Comparison of ENCODE assay signal across 9 cellular contexts in the genomic region with DNA sequence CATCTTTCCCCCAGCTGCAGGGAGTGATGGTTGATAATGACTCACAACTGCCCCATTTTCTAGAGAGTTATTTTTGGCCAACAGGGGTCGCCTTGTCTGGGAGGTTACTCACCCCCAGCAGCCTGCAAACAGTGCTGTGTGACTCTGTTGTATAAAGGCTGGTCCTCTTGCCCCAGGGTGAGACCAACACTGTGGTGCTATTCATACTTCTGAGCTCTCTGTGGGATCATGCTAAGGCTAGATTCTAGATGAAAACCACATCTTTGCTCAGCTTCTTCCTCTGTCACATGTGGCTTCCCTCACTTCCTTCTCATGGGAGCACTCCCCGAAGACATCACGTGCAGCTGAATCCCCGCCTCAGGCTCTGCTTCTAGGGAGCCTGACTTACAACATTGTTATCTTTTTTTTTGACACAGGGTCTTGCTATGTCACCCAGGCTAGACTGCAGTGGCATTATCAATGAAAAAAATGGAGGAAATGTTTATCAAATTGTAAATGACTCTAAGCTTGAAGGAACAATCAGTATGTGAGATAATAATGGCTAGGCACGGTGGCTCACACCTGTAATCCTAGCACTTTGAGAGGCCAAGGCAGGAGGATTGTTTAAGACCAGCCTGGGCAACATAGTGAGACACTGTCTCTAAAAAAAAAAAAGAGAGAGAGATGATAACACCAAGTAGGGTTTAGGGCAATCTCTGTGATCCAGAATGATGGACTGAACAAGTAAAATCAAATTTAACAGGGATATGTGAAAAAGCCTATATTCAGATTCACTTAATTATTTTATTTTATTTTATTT. TPM values are rescaled to one million over a fixed set of nuclear protein-coding genes. Genes with fewer than 3 reads are reported as not detected.
DNase-seq lines count a peak whose midpoint lies in the region; ATAC-seq and TF ChIP-seq lines count a peak whose summit lies in the region.
"Had no signal": no experiment of that assay in that cellular context is flagged by ENCODE, and none has a peak within 500 bp of the region (broad histone marks: within the 10 kb centered on the region; RNA-seq: fewer than 3 reads in every experiment).

No MANE protein-coding gene starts in this region.

- no peaks in the 10 kb centered on the region for H3K27me3 Mint-ChIP-seq in naive thymus-derived CD8-positive, alpha-beta T cell

- TF ChIP-seq CTCF in GM12865 (IDR thresholded peaks at IDR 0.05; ENCODE audit: insufficient read depth, low read depth, low read length, missing control alignments) (peak; percentile 52), LNCAP (IDR thresholded peaks at IDR 0.05) (peak; percentile 28; the same call in 1 of the 2 replicates), testis (IDR thresholded peaks at IDR 0.05) (no peak)

- DNase-seq in GM12865 (ENCODE audit: low read depth): peak; percentile 67
- DNase-seq in activated CD4-positive, alpha-beta T cell treated with anti-CD3 and anti-CD28 coated beads for 24 hours (ENCODE audit: low read depth in 2 of 2): peak; percentile 45 to 73
- peak; percentile 54 for DNase-seq in effector CD4-positive, alpha-beta T cell
- DNase-seq in naive thymus-derived CD8-positive, alpha-beta T cell: peak; percentile 30 to 82 (median 72)
- peak; percentile 58 for DNase-seq in testis
- DNase-seq in NCI-H2081 (lab: John Stamatoyannopoulos, UW): no peak

- no peak for TF ChIP-seq POLR2A in testis (IDR thresholded peaks at IDR 0.05)

- peak overlapping the region in 9 of 10 donors; percentile 18 to 67 (median 38) for H3K4me3 Mint-ChIP-seq in naive thymus-derived CD8-positive, alpha-beta T cell

- peak; percentile 97 to 98 for ATAC-seq in naive thymus-derived CD8-positive, alpha-beta T cell
- ATAC-seq in GM21529 (IDR thresholded peaks at IDR 0.05; ENCODE audit: unreplicated experiment): no peak

- no peaks in the 10 kb centered on the region for H3K36me3 ChIP-seq in testis (ENCODE audit: low read depth, missing control alignments)
- H3K36me3 ChIP-seq: ascending aorta had no signal

- H3K9me3 Mint-ChIP-seq in naive thymus-derived CD8-positive, alpha-beta T cell: no peaks in the 10 kb centered on the region

- peak overlapping the region; percentile 47 to 95 (median 82) for H3K27ac Mint-ChIP-seq in naive thymus-derived CD8-positive, alpha-beta T cell

- H3K4me1 Mint-ChIP-seq in naive thymus-derived CD8-positive, alpha-beta T cell: peaks cover 14 to 27% (median 22%) of the 10 kb centered on the region in 4 donors

- H3K27ac ChIP-seq in testis: no peak overlapping the region
- H3K27ac ChIP-seq: ascending aorta had no signal

- H3K4me1 ChIP-seq in testis: no peaks in the 10 kb centered on the region
- H3K4me1 ChIP-seq: ascending aorta had no signal

- POLR2A ChIA-PET in naive thymus-derived CD8-positive, alpha-beta T cell (lab: Charles Lee): interaction anchor here (0.6 to 2.2 kb wide), 8 partner anchors 12 to 243 kb away, joined by 3 to 7 read pairs (median 4); no protein-coding TSS in a partner anchor

- no peaks in the 10 kb centered on the region for H3K36me3 Mint-ChIP-seq in naive thymus-derived CD8-positive, alpha-beta T cell

- intact Hi-C loops in testis (cut with DNase I; ENCODE audit: low total_unique reads): no loop called here

- no peaks in the 10 kb centered on the region for H3K27me3 ChIP-seq in testis
- H3K27me3 ChIP-seq: ascending aorta had no signal

- WGBS in testis, 2 donors: 49 to 51% methylated on average over 5 of the region's 5 CpGs

- H3K9me3 ChIP-seq in testis: no peaks in the 10 kb centered on the region
- H3K9me3 ChIP-seq: ascending aorta had no signal

- H3K4me3 ChIP-seq in GM12865 (ENCODE audit: low read depth, low read length) (no peak overlapping the region), testis (no peak overlapping the region)
- H3K4me3 ChIP-seq: ascending aorta had no signal

RNA-seq across cellular contexts. Expression of a gene that starts 55.7 kb away (rescaled TPM):
- 10 to 100 TPM; 19.8 to 24.3 TPM for total RNA-seq in naive thymus-derived CD8-positive, alpha-beta T cell
- 1 to 10 TPM; 5.6 to 8.1 (median 5.9) TPM for polyA plus RNA-seq in naive thymus-derived CD8-positive, alpha-beta T cell
- 10 to 100 TPM; 40.7 to 49.3 TPM for total RNA-seq in testis
- polyA plus RNA-seq in testis (ENCODE audit: insufficient read depth, low read depth, low replicate concordance): 23.6 TPM

RNA-seq across cellular contexts. Expression of a gene that starts 55.9 kb away (rescaled TPM):
- 10 to 100 TPM; 67.2 to 69.6 TPM for total RNA-seq in naive thymus-derived CD8-positive, alpha-beta T cell
- 100 to 1,000 TPM; 186 to 278 (median 253) TPM for polyA plus RNA-seq in naive thymus-derived CD8-positive, alpha-beta T cell
- 10 to 100 TPM; 76.3 to 82.8 TPM for total RNA-seq in testis
- 118 TPM for polyA plus RNA-seq in testis (ENCODE audit: insufficient read depth, low read depth, low replicate concordance)

Comparison
In these comparisons a context has a peak if more than half of its experiments do, and no peak if none do; other contexts are left out.
1. DNase-seq: peak in GM12865 (single experiment), activated CD4-positive, alpha-beta T cell treated with anti-CD3 and anti-CD28 coated beads for 24 hours (2 of 2), effector CD4-positive, alpha-beta T cell (single experiment), naive thymus-derived CD8-positive, alpha-beta T cell (10 of 10) and testis (single experiment); none in NCI-H2081 (0 of 2).
2. CTCF ChIP-seq: peak in GM12865 (single experiment) and LNCAP (single experiment); none in testis (0 of 3).